In genomic region chr17:77665833-77666232, GRCh38 we compare ENCODE assay signal across 19 cellular contexts.
DNase-seq lines count a peak whose midpoint lies in the region; ATAC-seq, FAIRE-seq and TF ChIP-seq lines count a peak whose summit lies in the region.
"Had no signal": no experiment of that assay in that cellular context is flagged by ENCODE, and none has a peak within 500 bp of the region (broad histone marks: within the 10 kb centered on the region; RNA-seq: fewer than 3 reads in every experiment).

No MANE protein-coding gene starts in this region.

- peak overlapping the region; percentile 95 for H3K27ac Mint-ChIP-seq in activated naive CD8-positive, alpha-beta T cell
- peak overlapping the region; percentile 98 for H3K27ac Mint-ChIP-seq in stimulated activated effector memory CD8-positive, alpha-beta T cell treated with anti-CD3 and anti-CD28 coated beads, Interleukin-12 subunit alpha, Interleukin-12 subunit beta, amount 100 ng/mL, for 72 hours
- no peak overlapping the region for H3K27ac Mint-ChIP-seq in Caco-2 (ENCODE audit: unreplicated experiment)

- no peaks in the 10 kb centered on the region for H3K27me3 Mint-ChIP-seq in activated T-cell treated with anti-CD3 and anti-CD28 coated beads, Interleukin-2, amount 50 U/mL, for 4 hours (ENCODE audit: low read depth)
- H3K27me3 Mint-ChIP-seq in activated naive CD8-positive, alpha-beta T cell: no peaks in the 10 kb centered on the region
- peaks cover 6% of the 10 kb centered on the region for H3K27me3 Mint-ChIP-seq in Caco-2 (ENCODE audit: insufficient read depth, unreplicated experiment)

- CTCF ChIA-PET in Caco-2 (lab: Charles Lee): no interaction called here

- peaks cover 41% of the 10 kb centered on the region for H3K4me1 Mint-ChIP-seq in activated T-cell treated with anti-CD3 and anti-CD28 coated beads, Interleukin-2, amount 50 U/mL, for 4 hours (ENCODE audit: low read depth)
- H3K4me1 Mint-ChIP-seq in activated naive CD8-positive, alpha-beta T cell (ENCODE audit: low read depth): peaks cover 43% of the 10 kb centered on the region
- H3K4me1 Mint-ChIP-seq in stimulated activated effector memory CD8-positive, alpha-beta T cell treated with anti-CD3 and anti-CD28 coated beads, Interleukin-12 subunit alpha, Interleukin-12 subunit beta, amount 100 ng/mL, for 72 hours: peaks cover 33% of the 10 kb centered on the region
- H3K4me1 Mint-ChIP-seq in Caco-2 (ENCODE audit: low read depth, unreplicated experiment): no peaks in the 10 kb centered on the region

- H3K36me3 Mint-ChIP-seq in activated T-cell treated with anti-CD3 and anti-CD28 coated beads, Interleukin-2, amount 50 U/mL, for 4 hours (ENCODE audit: insufficient read depth): peaks cover 13% of the 10 kb centered on the region
- H3K36me3 Mint-ChIP-seq in activated naive CD8-positive, alpha-beta T cell: peaks cover 7% of the 10 kb centered on the region
- peaks cover 7% of the 10 kb centered on the region for H3K36me3 Mint-ChIP-seq in stimulated activated effector memory CD8-positive, alpha-beta T cell treated with anti-CD3 and anti-CD28 coated beads, Interleukin-12 subunit alpha, Interleukin-12 subunit beta, amount 100 ng/mL, for 72 hours
- H3K36me3 Mint-ChIP-seq in Caco-2 (ENCODE audit: insufficient read depth, unreplicated experiment): no peaks in the 10 kb centered on the region

- H3K9me3 ChIP-seq in prostate gland: no peaks in the 10 kb centered on the region
- peaks cover 8% of the 10 kb centered on the region; the same call in 1 of the 2 replicates for H3K9me3 ChIP-seq in Caco-2

- no peak for DNase-seq in activated T-cell treated with anti-CD3 and anti-CD28 coated beads, Interleukin-2, amount 50 U/mL, for 4 hours
- DNase-seq in activated T-cell treated with anti-CD3 and anti-CD28 coated beads, Interleukin-2, amount 50 U/mL, for 1 hour: no peak
- DNase-seq in HTR-8/SVneo (ENCODE audit: insufficient read length, low spot score) (no peak), prostate gland (ENCODE audit: low spot score) (no peak), NCI-H1105 treated with DMSO at 0.1 percent for 48 hours (lab: John Stamatoyannopoulos, UW) (no peak), Caco-2 (no peak)
- DNase-seq in stimulated activated effector memory CD8-positive, alpha-beta T cell treated with anti-CD3 and anti-CD28 coated beads, Interleukin-12 subunit alpha, Interleukin-12 subunit beta, amount 100 ng/mL, for 72 hours (ENCODE audit: low spot score in 2 of 2): no peak
- DNase-seq: activated CD4-positive, CD25-positive, alpha-beta regulatory T cell treated with anti-CD3 and anti-CD28 coated beads, Interleukin-2, amount 50 U/mL, for 72 hours; cortex of kidney; foreskin fibroblast; Karpas-422; left colon; midbrain; NCI-H1105; stimulated activated naive CD4-positive, alpha-beta T cell treated with Interleukin-2 at 50 U/mL for 16 hours; uterus had no signal

- peak overlapping the region; percentile 82 for H3K4me3 Mint-ChIP-seq in activated T-cell treated with anti-CD3 and anti-CD28 coated beads, Interleukin-2, amount 50 U/mL, for 4 hours
- peak overlapping the region; percentile 84 for H3K4me3 Mint-ChIP-seq in activated naive CD8-positive, alpha-beta T cell
- peak overlapping the region; percentile 88 for H3K4me3 Mint-ChIP-seq in stimulated activated effector memory CD8-positive, alpha-beta T cell treated with anti-CD3 and anti-CD28 coated beads, Interleukin-12 subunit alpha, Interleukin-12 subunit beta, amount 100 ng/mL, for 72 hours
- H3K4me3 Mint-ChIP-seq in Caco-2 (ENCODE audit: unreplicated experiment): no peak overlapping the region

- no peak for TF ChIP-seq CTCF in prostate gland (IDR thresholded peaks at IDR 0.05)
- TF ChIP-seq CTCF in Caco-2 (IDR thresholded peaks at IDR 0.05; ENCODE audit: insufficient read depth in 1 of 2, low read depth in 1 of 2, low read length in 1 of 2, severe bottlenecking in 1 of 2, unreplicated experiment in 1 of 2): no peak

- TF ChIP-seq POLR2A in prostate gland (IDR thresholded peaks at IDR 0.05): no peak

- peak; percentile 51 for FAIRE-seq in HTR-8/SVneo (lab: Jason Lieb, UNC)
- FAIRE-seq: H1 had no signal

- H3K36me3 ChIP-seq in prostate gland: no peaks in the 10 kb centered on the region
- H3K36me3 ChIP-seq in Caco-2 (ENCODE audit: control insufficient read depth, insufficient read depth, low read length): no peaks in the 10 kb centered on the region
- H3K36me3 ChIP-seq: SJSA1, uterus had no signal

- H3K9me3 Mint-ChIP-seq in activated T-cell treated with anti-CD3 and anti-CD28 coated beads, Interleukin-2, amount 50 U/mL, for 4 hours: peaks cover 18% of the 10 kb centered on the region
- H3K9me3 Mint-ChIP-seq in activated naive CD8-positive, alpha-beta T cell (ENCODE audit: low read depth): peaks cover 15% of the 10 kb centered on the region
- H3K9me3 Mint-ChIP-seq in stimulated activated effector memory CD8-positive, alpha-beta T cell treated with anti-CD3 and anti-CD28 coated beads, Interleukin-12 subunit alpha, Interleukin-12 subunit beta, amount 100 ng/mL, for 72 hours: peaks cover 10% of the 10 kb centered on the region
- peaks cover 32% of the 10 kb centered on the region for H3K9me3 Mint-ChIP-seq in Caco-2 (ENCODE audit: unreplicated experiment)

- H3K4me3 ChIP-seq in prostate gland (no peak overlapping the region), Caco-2 (ENCODE audit: low read depth, low read length) (no peak overlapping the region)
- H3K4me3 ChIP-seq: SJSA1, uterus had no signal

- H3K4me1 ChIP-seq in prostate gland (replicated peaks): no peaks in the 10 kb centered on the region
- no peaks in the 10 kb centered on the region for H3K4me1 ChIP-seq in Caco-2
- H3K4me1 ChIP-seq: SJSA1, uterus had no signal

- 78% methylated on average over 3 of the region's 3 CpGs for WGBS in prostate gland

- H3K27ac ChIP-seq in prostate gland: no peak overlapping the region
- H3K27ac ChIP-seq: SJSA1, uterus had no signal

- POLR2A ChIA-PET in Caco-2 (lab: Charles Lee): no interaction called here

- H3K27me3 ChIP-seq in prostate gland (replicated peaks; ENCODE audit: insufficient read depth) (no peaks in the 10 kb centered on the region), Caco-2 (replicated peaks; ENCODE audit: control insufficient read depth, insufficient read depth, low read length) (no peaks in the 10 kb centered on the region)
- H3K27me3 ChIP-seq: SJSA1, uterus had no signal

- no peak for ATAC-seq in activated T-cell treated with anti-CD3 and anti-CD28 coated beads, Interleukin-2, amount 50 U/mL, for 4 hours
- no peak for ATAC-seq in stimulated activated effector memory CD8-positive, alpha-beta T cell treated with anti-CD3 and anti-CD28 coated beads, Interleukin-12 subunit alpha, Interleukin-12 subunit beta, amount 100 ng/mL, for 72 hours
- ATAC-seq: left colon had no signal

- intact Hi-C loops in prostate gland (cut with DNase I): no loop called here
- intact Hi-C loops in Caco-2 (cut with micrococcal nuclease; ENCODE audit: unreplicated experiment): no loop called here

- no TSS peak for BruUV-seq in Caco-2 (replicated peaks; lab: Mats Ljungman, UMichigan)
